In genomic region chr20:23361651-23362391, GRCh38 we compare ENCODE assay signal across 1 cellular context.
TF ChIP-seq lines count a peak whose summit lies in the region.

Gene GZF1, plus strand, starts transcription at chr20:23362182. Its CDS starts 2,202 bp downstream, at chr20:23364384.

TF ChIP-seq in SK-N-SH, 30 proteins besides CTCF, POLR2A, EP300 and RAD21 (continued from another document):
- TF ChIP-seq TEAD4 (IDR thresholded peaks at IDR 0.05; ENCODE audit: borderline replicate concordance, insufficient read depth) (0 out of 2 replicates have a peak, but pooled peaks have one; percentile 13), REST (IDR thresholded peaks at IDR 0.05; ENCODE audit: low read depth, low read length) (no peak)
